Comparison of ENCODE assay signal across 8 cellular contexts in the genomic region with DNA sequence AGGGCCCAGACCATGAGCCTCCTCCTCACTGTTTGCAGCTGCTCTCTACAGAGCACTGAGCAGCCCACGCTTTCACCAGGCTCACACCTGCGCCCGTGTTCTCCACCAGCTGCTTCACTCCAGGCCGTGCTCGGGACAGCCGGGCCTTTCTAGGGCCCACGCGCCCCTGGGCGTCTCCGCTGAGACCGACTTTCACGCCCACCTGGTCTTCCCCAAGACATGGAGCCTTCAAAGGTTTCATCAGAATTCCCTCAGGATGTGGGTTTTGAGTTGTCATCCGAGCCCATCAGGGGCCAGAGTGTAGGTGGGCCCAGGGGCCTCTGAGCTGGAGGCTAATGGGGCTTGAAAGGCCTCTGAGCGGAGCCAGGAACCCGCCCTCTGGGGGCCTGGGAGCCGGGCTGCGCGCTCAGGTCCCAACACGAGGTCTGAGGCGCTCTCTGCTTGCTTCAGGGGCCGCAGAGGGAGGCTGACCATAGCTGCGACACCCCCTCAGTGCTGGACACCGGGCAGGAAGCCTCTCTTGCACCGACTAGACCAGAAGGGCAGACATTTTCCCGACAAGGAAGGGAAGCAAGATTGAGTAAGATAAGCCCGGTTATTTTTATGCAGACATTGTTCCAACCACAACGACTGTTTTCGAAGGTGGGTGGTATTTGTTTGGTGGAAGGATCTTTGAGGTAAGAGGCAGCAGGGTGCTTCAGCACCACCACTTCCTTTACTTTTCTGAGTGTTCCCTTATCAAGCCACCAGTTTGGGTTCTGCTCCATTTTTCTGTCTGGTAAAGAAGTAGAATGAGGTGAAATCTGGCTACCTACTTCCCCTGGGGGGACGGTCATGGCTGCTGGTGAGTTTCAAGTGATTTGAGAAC.
DNase-seq lines count a peak whose midpoint lies in the region; ATAC-seq and TF ChIP-seq lines count a peak whose summit lies in the region.

No MANE protein-coding gene starts in this region.

- peaks cover 15% of the 10 kb centered on the region for H3F3A ChIP-seq in neural progenitor cell (ENCODE audit: low read depth)

- no peaks in the 10 kb centered on the region for H4K20me1 ChIP-seq in neural progenitor cell (ENCODE audit: low read depth)

- H3K27ac Mint-ChIP-seq in IgD-negative memory B cell (peak overlapping the region; percentile 79 to 98 (median 96)), neural progenitor cell (no peak overlapping the region)

- H3K9ac ChIP-seq in neural progenitor cell, result no peak overlapping the region

- no peaks in the 10 kb centered on the region for H3K79me2 ChIP-seq in neural progenitor cell (ENCODE audit: low read depth)

- H3K4me3 Mint-ChIP-seq in IgD-negative memory B cell (peak overlapping the region; percentile 48 to 93 (median 71)), neural progenitor cell (no peak overlapping the region)

- peaks cover 62 to 71% (median 64%) of the 10 kb centered on the region in 3 donors for H3K4me1 Mint-ChIP-seq in IgD-negative memory B cell
- H3K4me1 Mint-ChIP-seq in neural progenitor cell, result peaks cover 24% of the 10 kb centered on the region

- TF ChIP-seq CTCF in neural progenitor cell (IDR thresholded peaks at IDR 0.05), result no peak

- ATAC-seq in GM21360 (IDR thresholded peaks at IDR 0.05; ENCODE audit: unreplicated experiment), result peak; percentile 53

- peak overlapping the region; percentile 39 for H2AFZ ChIP-seq in neural progenitor cell (replicated peaks)

- no peaks in the 10 kb centered on the region for H3K36me3 ChIP-seq in neural progenitor cell

- no peak overlapping the region for H3K27ac ChIP-seq in neural progenitor cell

- H3K9me3 Mint-ChIP-seq in IgD-negative memory B cell (no peaks in the 10 kb centered on the region), neural progenitor cell (no peaks in the 10 kb centered on the region)

- H3K27me3 ChIP-seq in neural progenitor cell, result no peaks in the 10 kb centered on the region

- H3K27me3 Mint-ChIP-seq in IgD-negative memory B cell (peaks cover 3% of the 10 kb centered on the region), neural progenitor cell (ENCODE audit: insufficient read depth, low read depth) (peaks cover 2% of the 10 kb centered on the region)

- H3K36me3 Mint-ChIP-seq in IgD-negative memory B cell, result peaks cover 10% of the 10 kb centered on the region
- H3K36me3 Mint-ChIP-seq in neural progenitor cell, result no peaks in the 10 kb centered on the region

- DNase-seq in CD1c-positive myeloid dendritic cell (ENCODE audit: extremely low spot score), result peak; percentile 60
- DNase-seq in activated T-cell treated with anti-CD3 and anti-CD28 coated beads for 4 hours, result peak; percentile 25
- no peak for DNase-seq in neural progenitor cell (ENCODE audit: low spot score)
- DNase-seq in superior temporal gyrus (ENCODE audit: extremely low spot score), result no peak
- no peak for DNase-seq in COR-L47 (lab: John Stamatoyannopoulos, UW)
- no peak for DNase-seq in pons (ENCODE audit: low spot score)

- no peaks in the 10 kb centered on the region for H3K9me3 ChIP-seq in neural progenitor cell (ENCODE audit: low read depth)

- no peak overlapping the region for H3K4me3 ChIP-seq in neural progenitor cell

- no peak overlapping the region for H3K4me2 ChIP-seq in neural progenitor cell

- H3K4me1 ChIP-seq in neural progenitor cell, result peaks cover 26% of the 10 kb centered on the region

Comparison
In these comparisons a context has a peak if more than half of its experiments do, and no peak if none do; other contexts are left out.
1. DNase-seq: peak in CD1c-positive myeloid dendritic cell (single experiment) and activated T-cell treated with anti-CD3 and anti-CD28 coated beads for 4 hours (single experiment); none in neural progenitor cell (single experiment), superior temporal gyrus (single experiment), COR-L47 (single experiment) and pons (single experiment).